In genomic region chr2:125281242-125281641, GRCh38 we compare ENCODE assay signal across 32 cellular contexts.
DNase-seq lines count a peak whose midpoint lies in the region; ATAC-seq, FAIRE-seq and TF ChIP-seq lines count a peak whose summit lies in the region.
"Had no signal": no experiment of that assay in that cellular context is flagged by ENCODE, and none has a peak within 500 bp of the region (broad histone marks: within the 10 kb centered on the region; RNA-seq: fewer than 3 reads in every experiment).

No MANE protein-coding gene starts in this region.

- FAIRE-seq in HepG2 (lab: Jason Lieb, UNC) (no peak), A549 (lab: Jason Lieb, UNC) (no peak)
- FAIRE-seq: A204.1, D721Med had no signal

- H3K9me1 ChIP-seq in IMR-90 (ENCODE audit: insufficient read depth, low read length), result no peaks in the 10 kb centered on the region

- H3K4me1 ChIP-seq in HepG2 (ENCODE audit: insufficient read depth, low read length) (no peaks in the 10 kb centered on the region), right lobe of liver (no peaks in the 10 kb centered on the region), A549 (no peaks in the 10 kb centered on the region), IMR-90 (ENCODE audit: control insufficient read depth, insufficient read depth, low read length) (no peaks in the 10 kb centered on the region), Karpas-422 (ENCODE audit: low read length) (no peaks in the 10 kb centered on the region)
- H3K4me1 ChIP-seq: BE2C; BLaER1; BLaER1 treated with 17β-estradiol and CSF1 and Interleukin-3, amounts not matched to agents 10 nM and 100 nM; Caco-2 had no signal

- TF ChIP-seq CTCF in HepG2 (CRISPR knock-in tag; IDR thresholded peaks at IDR 0.05) (no peak), right lobe of liver (IDR thresholded peaks at IDR 0.05) (no peak), A549 (IDR thresholded peaks at IDR 0.05) (no peak), IMR-90 (conservative IDR thresholded peaks at IDR 0.05; ENCODE audit: low read depth, low read length) (no peak)

- 0% methylated on average over 1 of the region's 1 CpG for WGBS in HepG2 (ENCODE audit: low lambda C conversion rate)
- 73% methylated on average over 1 of the region's 1 CpG for WGBS in right lobe of liver (ENCODE audit: insufficient coverage, low coverage, low lambda C conversion rate, missing lambda C conversion rate)
- 5% methylated on average over 1 of the region's 1 CpG for WGBS in A549 (ENCODE audit: missing lambda C conversion rate)
- WGBS in IMR-90 (ENCODE audit: extremely low coverage in 2 of 2, insufficient read length in 1 of 2), 2 experiments, result no CpG with 5 or more reads among the region's 1 CpG

- TF ChIP-seq EP300 in HepG2 (IDR thresholded peaks at IDR 0.05; ENCODE audit: low read depth in 2 of 2, low read length in 2 of 2), result no peak
- TF ChIP-seq EP300 in HepG2 (CRISPR knock-in tag; IDR thresholded peaks at IDR 0.05; ENCODE audit: borderline replicate concordance), result no peak
- TF ChIP-seq EP300 in A549 (IDR thresholded peaks at IDR 0.05), result no peak

- TF ChIP-seq POLR2A in HepG2 (IDR thresholded peaks at IDR 0.05; ENCODE audit: insufficient read depth in 1 of 2, low read depth in 2 of 2, low read length in 2 of 2) (no peak), right lobe of liver (IDR thresholded peaks at IDR 0.05) (no peak), A549 (IDR thresholded peaks at IDR 0.05; ENCODE audit: low read length) (no peak), IMR-90 (IDR thresholded peaks at IDR 0.05; ENCODE audit: low read depth, low read length) (no peak)

- TF ChIP-seq RAD21 in HepG2 (CRISPR knock-in tag; IDR thresholded peaks at IDR 0.05), result no peak
- TF ChIP-seq RAD21 in A549 (conservative IDR thresholded peaks at IDR 0.05 in 1 of 2, IDR thresholded peaks at IDR 0.05 in 1 of 2), result no peak
- TF ChIP-seq RAD21 in IMR-90 (IDR thresholded peaks at IDR 0.05; ENCODE audit: low read length), result no peak

- no peak overlapping the region for H3K4me2 ChIP-seq in HepG2 (ENCODE audit: low read depth, low read length)
- no peak overlapping the region for H3K4me2 ChIP-seq in A549
- H3K4me2 ChIP-seq in IMR-90 (ENCODE audit: low read depth, low read length), result no peak overlapping the region
- no peak overlapping the region for H3K4me2 ChIP-seq in Karpas-422 (ENCODE audit: low read depth, low read length, poor library complexity, severe bottlenecking)
- H3K4me2 ChIP-seq: BLaER1; BLaER1 treated with 17β-estradiol and CSF1 and Interleukin-3, amounts not matched to agents 10 nM and 100 nM had no signal

- H3K9me3 ChIP-seq in HepG2 (ENCODE audit: low read length) (peaks cover 72% of the 10 kb centered on the region), right lobe of liver (no peaks in the 10 kb centered on the region), A549 (no peaks in the 10 kb centered on the region), IMR-90 (ENCODE audit: control insufficient read depth, insufficient read depth, low read length) (peaks cover 2% of the 10 kb centered on the region), Karpas-422 (ENCODE audit: low read length) (no peaks in the 10 kb centered on the region)
- H3K9me3 ChIP-seq: BE2C; BLaER1; BLaER1 treated with 17β-estradiol and CSF1 and Interleukin-3, amounts not matched to agents 10 nM and 100 nM; Caco-2 had no signal

- H3K79me2 ChIP-seq in HepG2 (ENCODE audit: insufficient read depth, low read length) (no peaks in the 10 kb centered on the region), Karpas-422 (ENCODE audit: low read length) (no peaks in the 10 kb centered on the region)

- H2AFZ ChIP-seq in HepG2 (ENCODE audit: low read length), result no peak overlapping the region
- no peak overlapping the region for H2AFZ ChIP-seq in IMR-90 (replicated peaks; ENCODE audit: low read length, poor library complexity)
- no peak overlapping the region for H2AFZ ChIP-seq in Karpas-422 (ENCODE audit: low read length)

- no peak overlapping the region for H3K18ac ChIP-seq in IMR-90 (ENCODE audit: low read depth, low read length)

- BruUV-seq in HepG2 (replicated peaks; lab: Mats Ljungman, UMichigan) (no TSS peak), IMR-90 (replicated peaks; lab: Mats Ljungman, UMichigan) (no TSS peak)

- H3K27ac ChIP-seq in HepG2 (ENCODE audit: extremely low read length, insufficient read depth, low read length) (no peak overlapping the region), right lobe of liver (no peak overlapping the region), A549 (no peak overlapping the region), IMR-90 (ENCODE audit: insufficient read depth, low read length) (no peak overlapping the region), Karpas-422 (ENCODE audit: low read length) (no peak overlapping the region)
- H3K27ac ChIP-seq: 22Rv1; BLaER1; BLaER1 treated with 17β-estradiol and CSF1 and Interleukin-3, amounts not matched to agents 10 nM and 100 nM; C4-2B had no signal

- no peak overlapping the region for H2BK20ac ChIP-seq in IMR-90 (ENCODE audit: low read depth, low read length)

- no peaks in the 10 kb centered on the region for H3K27me3 ChIP-seq in HepG2 (ENCODE audit: control insufficient read depth in 1 of 2, insufficient read depth in 2 of 2, low read length in 2 of 2)
- H3K27me3 ChIP-seq in right lobe of liver, result no peaks in the 10 kb centered on the region
- H3K27me3 ChIP-seq in IMR-90 (ENCODE audit: control insufficient read depth, insufficient read depth, low read length), result no peaks in the 10 kb centered on the region
- no peaks in the 10 kb centered on the region for H3K27me3 ChIP-seq in Karpas-422 (ENCODE audit: low read length)
- H3K27me3 ChIP-seq: BE2C; BLaER1; BLaER1 treated with 17β-estradiol and CSF1 and Interleukin-3, amounts not matched to agents 10 nM and 100 nM had no signal

- no peak overlapping the region for H2BK5ac ChIP-seq in IMR-90 (ENCODE audit: low read depth, low read length, poor library complexity, severe bottlenecking)

- H3K36me3 ChIP-seq in HepG2 (replicated peaks in 1 of 2; ENCODE audit: control insufficient read depth in 1 of 2, insufficient read depth in 2 of 2, low read length in 2 of 2) (no peaks in the 10 kb centered on the region), right lobe of liver (no peaks in the 10 kb centered on the region), IMR-90 (ENCODE audit: control insufficient read depth, insufficient read depth, low read length) (no peaks in the 10 kb centered on the region), Karpas-422 (ENCODE audit: insufficient read depth, low read length) (no peaks in the 10 kb centered on the region)
- H3K36me3 ChIP-seq: BE2C; BLaER1; BLaER1 treated with 17β-estradiol and CSF1 and Interleukin-3, amounts not matched to agents 10 nM and 100 nM had no signal

- POLR2A ChIA-PET in HepG2 (lab: Yijun Ruan, JAX) (no interaction called here), A549 (lab: Yijun Ruan, JAX) (no interaction called here), IMR-90 (lab: Charles Lee; ENCODE audit: unreplicated experiment) (no interaction called here)

- H2AK9ac ChIP-seq in IMR-90 (replicated peaks; ENCODE audit: low read depth, low read length, poor library complexity), result no peak overlapping the region

- H4K8ac ChIP-seq in IMR-90 (ENCODE audit: low read depth in 2 of 2, low read length in 2 of 2), result no peak overlapping the region

- H4K20me1 ChIP-seq in HepG2 (ENCODE audit: insufficient read depth, low read length) (no peaks in the 10 kb centered on the region), IMR-90 (ENCODE audit: insufficient read depth, low read length) (no peaks in the 10 kb centered on the region), Karpas-422 (ENCODE audit: insufficient read depth, low read depth, low read length) (no peaks in the 10 kb centered on the region)
- H4K20me1 ChIP-seq: BLaER1; BLaER1 treated with 17β-estradiol and CSF1 and Interleukin-3, amounts not matched to agents 10 nM and 100 nM had no signal

- no peak overlapping the region for H2BK15ac ChIP-seq in IMR-90 (ENCODE audit: low read depth, low read length)

- H3K4ac ChIP-seq in IMR-90 (ENCODE audit: low read depth, low read length), result no peak overlapping the region

- CTCF ChIA-PET in HepG2 (lab: Yijun Ruan, JAX; ENCODE audit: low intra/inter-chr PET ratio, low total read pairs), result no interaction called here
- CTCF ChIA-PET in A549 (lab: Yijun Ruan, JAX), result no interaction called here
- CTCF ChIA-PET in IMR-90 (lab: Yijun Ruan, JAX), result no interaction called here

- dilution Hi-C loops in IMR-90 (cut with HindIII; ENCODE audit: low sequenced_read_pairs, unreplicated experiment), result no loop called here

- H3K79me1 ChIP-seq in IMR-90 (ENCODE audit: low read depth in 1 of 2, low read length in 2 of 2), result no peaks in the 10 kb centered on the region

- DNase-seq in HepG2 (ENCODE audit: low spot score), result no peak
- no peak for DNase-seq in right lobe of liver
- no peak for DNase-seq in A549 (ENCODE audit: low read depth in 1 of 2, low spot score in 1 of 2)
- no peak for DNase-seq in IMR-90
- DNase-seq in Karpas-422, result no peak
- DNase-seq: 8988T; ACHN; AML-193; BE2C; C1 segment of cervical spinal cord; Caco-2; Calu3; CD4-positive, alpha-beta memory T cell; CD4-positive, alpha-beta T cell; CD4-positive, CD25-positive, alpha-beta regulatory T cell; CD8-positive, alpha-beta memory T cell; CD8-positive, alpha-beta T cell; COR-L47; DMS 273 treated with DMSO at 0.1 percent for 48 hours; DMS153; DMS53; DMS79; DMS79 treated with DMSO at 0.1 percent for 48 hours; DND-41; EL had no signal

- H3K14ac ChIP-seq in IMR-90 (replicated peaks; ENCODE audit: low read depth, low read length), result no peak overlapping the region

- ATAC-seq in HepG2 (no peak), right lobe of liver (no peak), A549 (no peak), IMR-90 (ENCODE audit: low read depth) (no peak), GM21529 (IDR thresholded peaks at IDR 0.05; ENCODE audit: unreplicated experiment) (no peak)
- ATAC-seq: CD8-positive, alpha-beta T cell had no signal

- H3K9ac ChIP-seq in HepG2 (ENCODE audit: insufficient read depth, low read depth, low read length) (no peak overlapping the region), IMR-90 (ENCODE audit: low read depth, low read length) (no peak overlapping the region), Karpas-422 (ENCODE audit: low read length) (no peak overlapping the region)
- H3K9ac ChIP-seq: BLaER1; BLaER1 treated with 17β-estradiol and CSF1 and Interleukin-3, amounts not matched to agents 10 nM and 100 nM had no signal

- H4K91ac ChIP-seq in IMR-90 (ENCODE audit: insufficient read depth, low read depth, low read length), result no peak overlapping the region

- no peak overlapping the region for H2AK5ac ChIP-seq in IMR-90 (ENCODE audit: low read depth, low read length)

- no peak overlapping the region for H2BK120ac ChIP-seq in IMR-90 (ENCODE audit: low read depth, low read length)

- no peak overlapping the region for H3K4me3 ChIP-seq in HepG2 (replicated peaks in 1 of 3; ENCODE audit: insufficient read depth in 1 of 3, low read depth in 2 of 3, low read length in 3 of 3)
- H3K4me3 ChIP-seq in right lobe of liver, result no peak overlapping the region
- no peak overlapping the region for H3K4me3 ChIP-seq in A549
- H3K4me3 ChIP-seq in IMR-90 (ENCODE audit: insufficient read depth, low read depth, low read length), result no peak overlapping the region
- H3K4me3 ChIP-seq in Karpas-422 (ENCODE audit: low read length), result no peak overlapping the region
- H3K4me3 ChIP-seq: BLaER1; BLaER1 treated with 17β-estradiol and CSF1 and Interleukin-3, amounts not matched to agents 10 nM and 100 nM had no signal

- in situ Hi-C loops in HepG2 (cut with HindIII; ENCODE audit: extremely low pct_ligation_motif_present, low pct_unique_long_range_greater_than_20kb), result no loop called here
- in situ Hi-C loops in IMR-90 (cut with MboI; ENCODE audit: low sequenced_read_pairs), result no loop called here

- no peak overlapping the region for H4K5ac ChIP-seq in IMR-90 (ENCODE audit: low read depth, low read length)

- intact Hi-C loops in HepG2 (cut with micrococcal nuclease; ENCODE audit: unreplicated experiment) (no loop called here), right lobe of liver (cut with DNase I) (no loop called here), IMR-90 (cut with micrococcal nuclease) (no loop called here)

- H3K23ac ChIP-seq in IMR-90 (ENCODE audit: low read depth, low read length), result no peak overlapping the region

- H3K9me2 ChIP-seq in Karpas-422 (replicated peaks; ENCODE audit: insufficient read depth, low read length), result no peaks in the 10 kb centered on the region

- no peak overlapping the region for H3K56ac ChIP-seq in IMR-90 (ENCODE audit: extremely low read depth, insufficient read depth, low read length)

Comparison
In these comparisons a context has a peak if more than half of its experiments do, and no peak if none do; other contexts are left out.
1. Of the 38 proteins assayed by ChIP-seq in both HepG2 and A549: peak only in HepG2: none; only in A549: none; in both: MAFK; in neither: 37.